31 cellular contexts compared by ENCODE assay signal in the genomic region with DNA sequence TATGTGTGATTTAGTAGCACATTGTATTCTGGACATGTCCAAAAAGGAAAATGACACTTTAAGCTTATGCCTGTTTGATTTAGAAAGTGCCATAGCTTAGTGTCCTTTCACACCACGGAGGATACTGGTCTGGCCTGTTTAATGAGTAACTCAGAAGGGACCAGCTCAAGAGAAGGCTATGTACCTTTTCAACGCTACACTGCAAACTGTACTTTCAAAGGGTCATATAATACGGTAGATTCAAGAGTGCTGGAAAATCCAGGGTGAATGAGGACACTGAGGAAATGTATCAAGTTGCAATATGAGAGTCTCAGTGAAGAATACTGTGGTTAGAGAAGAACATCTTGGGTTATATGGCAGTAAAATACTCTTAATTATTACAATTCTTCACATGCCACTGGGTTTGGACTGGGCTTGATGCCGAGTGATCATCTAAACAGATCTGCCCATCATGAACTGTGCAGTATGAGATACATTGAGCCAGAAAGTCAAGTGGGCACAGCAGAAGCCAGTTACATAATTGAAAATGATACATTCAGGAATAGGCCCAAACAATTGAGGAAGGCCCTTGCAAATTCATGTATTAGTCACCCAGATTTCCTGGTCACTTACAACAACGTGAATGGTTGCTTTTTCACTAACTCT.
DNase-seq lines count a peak whose midpoint lies in the region; ATAC-seq, FAIRE-seq and TF ChIP-seq lines count a peak whose summit lies in the region.
"Had no signal": no experiment of that assay in that cellular context is flagged by ENCODE, and none has a peak within 500 bp of the region (broad histone marks: within the 10 kb centered on the region; RNA-seq: fewer than 3 reads in every experiment).

No MANE protein-coding gene starts in this region.

- H3K4me3 ChIP-seq in GM12878, result no peak overlapping the region
- no peak overlapping the region for H3K4me3 ChIP-seq in kidney epithelial cell (ENCODE audit: low read depth, low read length)
- no peak overlapping the region for H3K4me3 ChIP-seq in right atrium auricular region
- H3K4me3 ChIP-seq: dorsolateral prefrontal cortex, left lung, stomach, thyroid gland, uterus had no signal

- H3K9ac ChIP-seq in GM12878 (ENCODE audit: control insufficient read depth, insufficient read depth, low read length), result no peak overlapping the region
- H3K9ac ChIP-seq: SK-N-SH had no signal

- no peak for TF ChIP-seq POLR2A in GM12878 (IDR thresholded peaks at IDR 0.05; ENCODE audit: low read depth, low read length)

- POLR2A ChIA-PET in GM12878 (lab: Charles Lee), result no interaction called here
- POLR2A ChIA-PET in activated CD4-positive, alpha-beta T cell treated with anti-CD3 and anti-CD28 coated beads for 36 hours (lab: Charles Lee), result no interaction called here

- ATAC-seq in GM12878, result peak; percentile 66
- ATAC-seq in activated CD4-positive, alpha-beta T cell treated with anti-CD3 and anti-CD28 coated beads for 36 hours, result no peak
- ATAC-seq: activated T-cell treated with anti-CD3 and anti-CD28 coated beads, Interleukin-2, amount 50 U/mL, for 4 hours; left lung; PC-3; Right ventricle myocardium inferior; sciatic nerve had no signal

- RAD21 ChIA-PET in GM12878 (lab: Charles Lee; ENCODE audit: unreplicated experiment), result no interaction called here

- H4K20me1 ChIP-seq in GM12878 (ENCODE audit: control insufficient read depth, insufficient read depth), result no peaks in the 10 kb centered on the region

- H3K4me1 ChIP-seq in GM12878 (ENCODE audit: control insufficient read depth, insufficient read depth, low read length) (no peaks in the 10 kb centered on the region), right atrium auricular region (no peaks in the 10 kb centered on the region)
- H3K4me1 ChIP-seq: left lung, stomach, thyroid gland, uterus had no signal

- H3K9me3 ChIP-seq in GM12878 (replicated peaks; ENCODE audit: control insufficient read depth, insufficient read depth, low read length), result no peaks in the 10 kb centered on the region; the same call in 2 of the 3 replicates
- H3K9me3 ChIP-seq in right atrium auricular region, result no peaks in the 10 kb centered on the region
- H3K9me3 ChIP-seq: SK-N-SH, thyroid gland, uterus had no signal

- no peak overlapping the region for H3K4me2 ChIP-seq in GM12878 (ENCODE audit: control insufficient read depth, insufficient read depth)
- H3K4me2 ChIP-seq: SK-N-SH had no signal

- WGBS in GM12878 (ENCODE audit: insufficient coverage, insufficient replicate concordance, low lambda C conversion rate, missing lambda C conversion rate), result 2% methylated on average over 5 of the region's 5 CpGs

- TF ChIP-seq RAD21 in GM12878 (IDR thresholded peaks at IDR 0.05; ENCODE audit: insufficient read depth, low read depth, low read length), result no peak

- no peaks in the 10 kb centered on the region for H3K4me1 Mint-ChIP-seq in activated CD4-positive, alpha-beta T cell treated with anti-CD3 and anti-CD28 coated beads for 36 hours
- H3K4me1 Mint-ChIP-seq: activated B cell treated with CpG ODN at 0.5 μM for 24 hours; B cell; CD4-positive, alpha-beta memory T cell; naive B cell had no signal

- no peak overlapping the region for H2AFZ ChIP-seq in GM12878 (ENCODE audit: control insufficient read depth, low read depth, low read length)

- H3K27ac ChIP-seq in GM12878 (ENCODE audit: control insufficient read depth, insufficient read depth), result no peak overlapping the region
- H3K27ac ChIP-seq in right atrium auricular region, result no peak overlapping the region
- H3K27ac ChIP-seq: dorsolateral prefrontal cortex, left lung, stomach, thyroid gland, uterus had no signal

- FAIRE-seq in HTR-8/SVneo (lab: Jason Lieb, UNC) (peak; percentile 88), GM12878 (lab: Jason Lieb, UNC) (no peak)

- CTCF ChIA-PET in GM12878 (lab: Yijun Ruan, JAX), result no interaction called here
- CTCF ChIA-PET in activated CD4-positive, alpha-beta T cell treated with anti-CD3 and anti-CD28 coated beads for 36 hours (lab: Charles Lee), result no interaction called here

- DNase-seq in DMS79 (lab: John Stamatoyannopoulos, UW), result peak; percentile 18
- DNase-seq in HTR-8/SVneo (ENCODE audit: insufficient read length, low spot score), result no peak
- DNase-seq in GM12878 (ENCODE audit: low read depth, low spot score), result no peak
- DNase-seq in kidney epithelial cell (ENCODE audit: low read depth), result peak; percentile 26
- no peak for DNase-seq in activated CD4-positive, alpha-beta T cell treated with anti-CD3 and anti-CD28 coated beads for 36 hours
- DNase-seq in nucleus accumbens (lab: John Stamatoyannopoulos, UW), result no peak
- DNase-seq in right atrium auricular region (ENCODE audit: low spot score), result no peak
- no peak for DNase-seq in activated CD4-positive, CD25-positive, alpha-beta regulatory T cell (lab: John Stamatoyannopoulos, UW)
- DNase-seq: ACHN; activated B cell treated with CpG ODN at 0.5 μM for 24 hours; activated gamma-delta T cell treated with Interleukin-2 at 50 U/mL for 16 hours; activated T-cell treated with anti-CD3 and anti-CD28 coated beads, Interleukin-2, amount 50 U/mL, for 4 hours; CD4-positive, alpha-beta memory T cell; dorsolateral prefrontal cortex; left lung; naive B cell; NCI-H1092 treated with DMSO at 0.1 percent for 48 hours; NCI-H1694 treated with DMSO at 0.1 percent for 48 hours; NCI-H2171 treated with DMSO at 0.1 percent for 48 hours; NCI-H524 treated with DMSO at 0.1 percent for 48 hours; NK-92 treated with Interleukin-12 subunit alpha and Interleukin-12 subunit beta, amount 100 ng/mL, for 24 hours; PC-3; SK-N-SH; stimulated activated CD4-positive, alpha-beta T cell treated with anti-CD3 and anti-CD28 coated beads, Interleukin-12 subunit alpha, Interleukin-12 subunit beta, amount 100 ng/mL, for 4 hours; stimulated activated CD4-positive, alpha-beta T cell treated with anti-CD3 and anti-CD28 coated beads, Interleukin-4, amount 100 ng/mL, for 1 hour; stomach; thyroid gland; uterus had no signal

- TF ChIP-seq EP300 in GM12878 (IDR thresholded peaks at IDR 0.05; ENCODE audit: borderline replicate concordance in 1 of 2, control insufficient read depth in 1 of 2, low read depth in 2 of 2, low read length in 2 of 2), result no peak

- H3K27me3 ChIP-seq in GM12878 (replicated peaks in 1 of 2; ENCODE audit: control insufficient read depth in 2 of 2, insufficient read depth in 2 of 2, low read length in 1 of 2) (no peaks in the 10 kb centered on the region), kidney epithelial cell (ENCODE audit: control insufficient read depth, insufficient read depth, low read length) (no peaks in the 10 kb centered on the region), right atrium auricular region (no peaks in the 10 kb centered on the region)
- H3K27me3 ChIP-seq: dorsolateral prefrontal cortex, left lung, stomach, thyroid gland, uterus had no signal

- in situ Hi-C loops in GM12878 (cut with MboI), result no loop called here

- SMC1A ChIA-PET in GM12878 (lab: Charles Lee; ENCODE audit: uncharacterized antibody, unreplicated experiment), result no interaction called here

- no TSS peak for BruUV-seq in GM12878 (replicated peaks; lab: Mats Ljungman, UMichigan)

- intact Hi-C loops in GM12878 (cut with micrococcal nuclease; ENCODE audit: unreplicated experiment), result no loop called here
- intact Hi-C loops in activated CD4-positive, alpha-beta T cell treated with anti-CD3 and anti-CD28 coated beads for 36 hours (cut with DNase I, micrococcal nuclease), result no loop called here

- no peaks in the 10 kb centered on the region for H3K27me3 Mint-ChIP-seq in activated CD4-positive, alpha-beta T cell treated with anti-CD3 and anti-CD28 coated beads for 36 hours
- H3K27me3 Mint-ChIP-seq: activated B cell treated with CpG ODN at 0.5 μM for 24 hours; B cell; CD4-positive, alpha-beta memory T cell; naive B cell had no signal

- TF ChIP-seq CTCF in GM12878 (IDR thresholded peaks at IDR 0.05 in 2 of 3, conservative IDR thresholded peaks at IDR 0.05 in 1 of 3; ENCODE audit: control insufficient read depth in 2 of 3, extremely low read depth in 1 of 3, insufficient read depth in 1 of 3, low read depth in 3 of 3, low read length in 3 of 3) (no peak), kidney epithelial cell (IDR thresholded peaks at IDR 0.05; ENCODE audit: insufficient read depth, low read length, poor library complexity, severe bottlenecking) (no peak), right atrium auricular region (IDR thresholded peaks at IDR 0.05) (no peak)

- no peak overlapping the region for H3K4me3 Mint-ChIP-seq in activated CD4-positive, alpha-beta T cell treated with anti-CD3 and anti-CD28 coated beads for 36 hours
- H3K4me3 Mint-ChIP-seq: activated B cell treated with CpG ODN at 0.5 μM for 24 hours; activated T-cell treated with anti-CD3 and anti-CD28 coated beads, Interleukin-2, amount 50 U/mL, for 4 hours; B cell; CD4-positive, alpha-beta memory T cell; naive B cell had no signal

- no peaks in the 10 kb centered on the region for H3K79me2 ChIP-seq in GM12878 (ENCODE audit: control insufficient read depth, insufficient read depth, low read length)

- H3K9me3 Mint-ChIP-seq in activated CD4-positive, alpha-beta T cell treated with anti-CD3 and anti-CD28 coated beads for 36 hours (ENCODE audit: low read depth), result peaks cover 20% of the 10 kb centered on the region

- no peaks in the 10 kb centered on the region for H3K36me3 Mint-ChIP-seq in activated CD4-positive, alpha-beta T cell treated with anti-CD3 and anti-CD28 coated beads for 36 hours (ENCODE audit: low read depth)
- H3K36me3 Mint-ChIP-seq: CD4-positive, alpha-beta memory T cell; naive B cell had no signal

- H3K27ac Mint-ChIP-seq in activated CD4-positive, alpha-beta T cell treated with anti-CD3 and anti-CD28 coated beads for 36 hours, result no peak overlapping the region
- H3K27ac Mint-ChIP-seq: activated B cell treated with CpG ODN at 0.5 μM for 24 hours; B cell; CD4-positive, alpha-beta memory T cell; naive B cell had no signal

- H3K36me3 ChIP-seq in GM12878 (ENCODE audit: control insufficient read depth in 2 of 2, insufficient read depth in 2 of 2, low read length in 1 of 2), result no peaks in the 10 kb centered on the region
- H3K36me3 ChIP-seq in kidney epithelial cell (ENCODE audit: control insufficient read depth, insufficient read depth, low read length), result no peaks in the 10 kb centered on the region
- no peaks in the 10 kb centered on the region for H3K36me3 ChIP-seq in right atrium auricular region
- H3K36me3 ChIP-seq: left lung, stomach, thyroid gland, uterus had no signal

TF ChIP-seq in GM12878, 131 proteins besides CTCF, POLR2A, EP300 and RAD21 (continues in another document):
- TF ChIP-seq PBX3 (IDR thresholded peaks at IDR 0.05; ENCODE audit: insufficient replicate concordance, low read depth, low read length), result no peak
- no peak for TF ChIP-seq NRF1 (conservative IDR thresholded peaks at IDR 0.05; ENCODE audit: low read depth, low read length)

Comparison
In these comparisons a context has a peak if more than half of its experiments do, and no peak if none do; other contexts are left out.
1. DNase-seq: peak in DMS79 (single experiment) and kidney epithelial cell (single experiment); none in HTR-8/SVneo (single experiment), GM12878 (single experiment), activated CD4-positive, alpha-beta T cell treated with anti-CD3 and anti-CD28 coated beads for 36 hours (single experiment), nucleus accumbens (0 of 56), right atrium auricular region (single experiment) and activated CD4-positive, CD25-positive, alpha-beta regulatory T cell (0 of 4).